In the genomic region with DNA sequence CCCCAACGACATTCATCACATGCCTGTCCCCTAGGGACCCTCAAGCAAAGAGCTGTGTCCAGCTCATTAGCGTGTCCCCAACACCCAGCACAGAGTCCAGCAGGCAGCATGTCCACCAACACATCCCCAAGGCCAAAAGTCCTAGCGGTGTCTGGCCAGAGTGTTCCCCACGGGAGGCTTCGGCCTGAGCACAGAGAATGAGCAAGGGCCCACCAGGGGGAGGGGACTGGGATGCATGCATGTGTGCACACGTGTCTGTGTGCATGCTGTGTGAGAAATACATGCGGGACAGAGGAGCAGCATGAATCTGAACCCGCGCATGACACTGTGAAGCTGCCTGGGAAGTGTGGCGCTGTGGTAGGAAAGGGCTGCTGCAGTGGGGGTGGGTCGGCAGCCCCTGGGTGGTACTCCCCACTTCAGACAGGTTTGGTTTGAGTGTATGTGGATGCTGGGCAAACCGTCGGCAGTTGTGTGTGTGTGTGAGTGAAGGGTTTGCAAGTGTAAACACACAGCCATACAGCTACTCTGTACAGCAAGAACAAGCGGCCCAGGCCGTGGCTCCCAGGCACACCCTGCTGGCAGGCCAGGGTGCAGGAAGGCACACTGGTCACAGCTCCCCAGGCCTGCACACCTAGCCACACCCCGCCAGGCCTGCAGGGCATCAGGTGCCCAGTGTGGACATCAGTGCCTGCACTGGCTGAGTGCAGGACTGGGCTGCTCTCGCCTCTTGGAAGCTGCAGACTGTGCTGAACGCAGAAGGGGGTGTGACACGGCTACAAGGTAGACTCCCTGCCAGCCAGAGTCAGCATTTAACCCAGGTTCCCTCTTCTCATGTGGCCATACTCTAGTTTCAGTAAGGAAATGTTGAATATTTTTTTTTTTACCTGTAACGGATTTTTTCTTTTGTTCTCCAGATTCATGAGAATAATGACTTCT, we compare ENCODE assay signal across 10 cellular contexts. TPM values are rescaled to one million over a fixed set of nuclear protein-coding genes. Genes with fewer than 3 reads are reported as not detected.
DNase-seq lines count a peak whose midpoint lies in the region; ATAC-seq and TF ChIP-seq lines count a peak whose summit lies in the region.
"Had no signal": no experiment of that assay in that cellular context is flagged by ENCODE, and none has a peak within 500 bp of the region (broad histone marks: within the 10 kb centered on the region; RNA-seq: fewer than 3 reads in every experiment).

No MANE protein-coding gene starts in this region.

- no peak overlapping the region for H3K27ac Mint-ChIP-seq in HFFc6
- peak overlapping the region in 1 of 5 experiments; percentile 67 for H3K27ac Mint-ChIP-seq in brain
- peak overlapping the region in 2 of 3 experiments; percentile 43 to 74 for H3K27ac Mint-ChIP-seq in nephron

- H3K36me3 Mint-ChIP-seq in HFFc6 (ENCODE audit: low read depth) (peaks cover 4% of the 10 kb centered on the region; the same call in 1 of the 2 replicates), brain (peaks cover 52% of the 10 kb centered on the region), nephron (ENCODE audit: low read depth) (peaks cover 22% of the 10 kb centered on the region)

- no peaks in the 10 kb centered on the region for H3K27me3 Mint-ChIP-seq in HFFc6 (ENCODE audit: insufficient read depth)
- H3K27me3 Mint-ChIP-seq in brain: no peaks in the 10 kb centered on the region
- no peaks in the 10 kb centered on the region for H3K27me3 Mint-ChIP-seq in nephron (ENCODE audit: low read depth)

- H3K9me3 Mint-ChIP-seq in HFFc6: no peaks in the 10 kb centered on the region
- H3K9me3 Mint-ChIP-seq in brain: no peaks in the 10 kb centered on the region
- H3K9me3 Mint-ChIP-seq in nephron: no peaks in the 10 kb centered on the region

- H3K4me1 Mint-ChIP-seq in HFFc6 (ENCODE audit: low read depth): peaks cover 13% of the 10 kb centered on the region
- H3K4me1 Mint-ChIP-seq in brain: peaks cover 30% of the 10 kb centered on the region
- peaks cover 61% of the 10 kb centered on the region for H3K4me1 Mint-ChIP-seq in nephron

- DNase-seq in DMS53 (lab: John Stamatoyannopoulos, UW) (peak; percentile 64), DMS53 treated with DMSO at 0.1 percent for 48 hours (lab: John Stamatoyannopoulos, UW; ENCODE audit: unreplicated experiment) (no peak), HFFc6 (no peak), DMS114 treated with DMSO at 0.1 percent for 48 hours (lab: John Stamatoyannopoulos, UW; ENCODE audit: unreplicated experiment) (no peak), SK-N-DZ (ENCODE audit: low spot score) (no peak)
- DNase-seq: small intestine, T-helper 1 cell had no signal

- no peak overlapping the region for H3K4me3 Mint-ChIP-seq in HFFc6
- no peak overlapping the region for H3K4me3 Mint-ChIP-seq in brain
- no peak overlapping the region for H3K4me3 Mint-ChIP-seq in nephron

- TF ChIP-seq CTCF in HFFc6 (IDR thresholded peaks at IDR 0.05) (peak; percentile 27), brain (conservative IDR thresholded peaks at IDR 0.05) (peak; percentile 23 to 51), nephron (IDR thresholded peaks at IDR 0.05; ENCODE audit: unreplicated experiment in 3 of 3) (peak in 1 of 3 experiments; percentile 4)

- ATAC-seq in GM18517 (IDR thresholded peaks at IDR 0.05; ENCODE audit: unreplicated experiment): no peak

RNA-seq across cellular contexts. Expression of a gene that starts 19.5 kb away (rescaled TPM):
- total RNA-seq in HFFc6 (2021; fragmentation: NEBNext Ultra II Directional; extraction: Animal tissue kit (Norgen Biotek cat#: 25700)): 1 to 10 TPM in 2 of 6 experiments, under 1 TPM in 4; 0.47 to 1.0 (median 0.82) TPM
- polyA plus RNA-seq in brain (ENCODE audit: insufficient read depth, low read depth, low replicate concordance): 572 TPM
- polyA plus RNA-seq in SK-N-DZ (2014; cell fraction: cytosol; rRNA removed): 218 and 334 TPM in 2 replicates
- 858 and 888 TPM in 2 replicates for polyA plus RNA-seq in SK-N-DZ (2014; cell fraction: nucleus; rRNA removed)

RNA-seq across cellular contexts. Expression of a gene that starts 29.1 kb away (rescaled TPM):
- 1 to 10 TPM; 4.3 to 5.7 (median 4.5) TPM for total RNA-seq in HFFc6 (2021; fragmentation: NEBNext Ultra II Directional; extraction: Animal tissue kit (Norgen Biotek cat#: 25700))
- 5.6 TPM for polyA plus RNA-seq in brain (ENCODE audit: insufficient read depth, low read depth, low replicate concordance)
- 0.90 and 1.0 TPM in 2 replicates for polyA plus RNA-seq in SK-N-DZ (2014; cell fraction: cytosol; rRNA removed)
- 0.71 and 3.6 TPM in 2 replicates for polyA plus RNA-seq in SK-N-DZ (2014; cell fraction: nucleus; rRNA removed)

RNA-seq across cellular contexts. Expression of a gene that starts 55.9 kb away (rescaled TPM):
- total RNA-seq in HFFc6 (2021; fragmentation: NEBNext Ultra II Directional; extraction: Animal tissue kit (Norgen Biotek cat#: 25700)): 10 to 100 TPM; 27.3 to 34.3 (median 28.6) TPM
- 41.2 TPM for polyA plus RNA-seq in brain (ENCODE audit: insufficient read depth, low read depth, low replicate concordance)
- polyA plus RNA-seq in SK-N-DZ (2014; cell fraction: cytosol; rRNA removed): 35.3 and 40.2 TPM in 2 replicates
- polyA plus RNA-seq in SK-N-DZ (2014; cell fraction: nucleus; rRNA removed): 75.5 and 77.4 TPM in 2 replicates
